In the genomic region with DNA sequence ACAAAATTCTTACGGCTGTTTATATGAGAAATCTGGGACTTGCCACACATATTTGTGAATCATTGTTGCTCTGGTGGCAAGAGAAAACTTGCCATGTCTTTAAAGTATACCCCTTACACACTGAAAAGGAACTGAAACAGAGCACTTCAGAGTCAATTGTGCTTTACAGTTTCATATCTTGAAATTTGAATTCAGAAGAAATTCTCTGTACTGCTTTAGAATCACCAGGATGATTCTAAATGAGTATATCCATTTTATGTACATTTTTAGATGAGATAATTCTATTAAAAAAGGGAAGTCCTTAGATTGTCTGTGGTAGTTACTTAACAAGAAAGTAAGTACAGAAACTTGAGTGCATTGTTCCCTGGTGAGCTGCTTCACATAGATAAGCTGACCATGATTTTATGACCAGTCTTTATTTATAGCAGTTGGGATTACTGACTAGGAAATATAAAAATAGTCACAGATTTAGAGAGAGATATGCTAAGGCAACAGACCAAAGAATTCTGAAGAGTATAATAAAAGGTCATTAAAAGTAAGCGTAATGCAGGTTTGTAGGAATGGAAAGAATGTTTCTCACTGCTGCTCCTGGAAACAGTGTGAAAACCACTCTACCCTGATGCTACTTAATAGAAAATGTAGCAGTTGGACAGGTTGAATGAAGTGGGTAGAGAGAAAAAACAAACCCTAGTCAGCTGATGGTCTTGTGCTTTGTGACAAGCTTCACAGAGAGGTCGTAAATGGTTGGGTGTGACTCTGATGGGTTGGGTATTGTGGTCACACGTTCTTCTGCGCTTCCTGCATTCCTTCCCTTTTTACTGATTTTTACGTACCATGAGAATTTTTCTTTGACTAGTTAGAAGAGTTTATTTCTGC, we compare ENCODE assay signal across 8 cellular contexts. TPM values are rescaled to one million over a fixed set of nuclear protein-coding genes. Genes with fewer than 3 reads are reported as not detected.
A peak's percentile ranks its signal among the peaks of the same experiment; 100 is the strongest.
DNase-seq lines count a peak whose midpoint lies in the region; ATAC-seq and TF ChIP-seq lines count a peak whose summit lies in the region.

No MANE protein-coding gene starts in this region.

- peaks cover 46 to 70% of the 10 kb centered on the region in 2 donors for H3K4me1 Mint-ChIP-seq in natural killer cell

- no peak for TF ChIP-seq CTCF in natural killer cell (IDR thresholded peaks at IDR 0.05)

- H3K36me3 Mint-ChIP-seq in natural killer cell: no peaks in the 10 kb centered on the region

- intact Hi-C loops in natural killer cell (cut with micrococcal nuclease): loop anchor here (1.0 to 5.0 kb wide), 3 partner anchors 8 to 138 kb away; a partner anchor contains a TSS

- peak; percentile 72 for ATAC-seq in GM18520 (IDR thresholded peaks at IDR 0.05; ENCODE audit: unreplicated experiment)
- peak; percentile 73 for ATAC-seq in HG02970 (IDR thresholded peaks at IDR 0.05; ENCODE audit: low FRiP score, unreplicated experiment)
- ATAC-seq in natural killer cell: peak; percentile 83 to 91 (median 87)

- peak overlapping the region; percentile 88 to 89 for H3K27ac Mint-ChIP-seq in natural killer cell

- H3K27me3 Mint-ChIP-seq in natural killer cell (ENCODE audit: low read depth in 2 of 2): no peaks in the 10 kb centered on the region

- peak overlapping the region; percentile 82 for H3K4me3 Mint-ChIP-seq in natural killer cell

- no peaks in the 10 kb centered on the region for H3K9me3 Mint-ChIP-seq in natural killer cell

- DNase-seq in AG20443 (ENCODE audit: low spot score) (peak; percentile 72), OCI-M2 (lab: John Stamatoyannopoulos, UW; ENCODE audit: unreplicated experiment) (peak; percentile 7), dermis microvascular lymphatic vessel endothelial cell (ENCODE audit: low read depth in 2 of 2) (peak; percentile 92), natural killer cell (no peak), nucleus accumbens (lab: John Stamatoyannopoulos, UW) (no peak), mesenteric fat pad (ENCODE audit: low spot score) (no peak)

RNA-seq across cellular contexts. Expression of a gene that starts 41.0 kb away (rescaled TPM):
- total RNA-seq in dermis microvascular lymphatic vessel endothelial cell (29.0 and 55.9 TPM in 2 replicates), natural killer cell (10 to 100 TPM; 19.4 to 22.6 (median 21.8) TPM), mesenteric fat pad (57.2 TPM)

Comparison
In these comparisons a context has a peak if more than half of its experiments do, and no peak if none do; other contexts are left out.
1. DNase-seq: peak in AG20443 (single experiment), OCI-M2 (single experiment) and dermis microvascular lymphatic vessel endothelial cell (2 of 2); none in natural killer cell (single experiment), nucleus accumbens (0 of 56) and mesenteric fat pad (single experiment).
2. Peak in every context shown above with its lines, with median percentiles within 50 percentile points of each other: ATAC-seq.